1 cellular context compared by ENCODE assay signal in genomic region chr3:119563334-119563733, GRCh38.
TF ChIP-seq lines count a peak whose summit lies in the region.

No MANE protein-coding gene starts in this region.

TF ChIP-seq in K562, 482 proteins besides CTCF, POLR2A, EP300 and RAD21:
- TF ChIP-seq ZNF146 (CRISPR knock-in tag; IDR thresholded peaks at IDR 0.05; ENCODE audit: unreplicated experiment) = peak; percentile 11
